ENCODE assay signal across 8 cellular contexts in genomic region chr18:76494541-76495403, GRCh38. TPM values are rescaled to one million over a fixed set of nuclear protein-coding genes. Genes with fewer than 3 reads are reported as not detected.
DNase-seq lines count a peak whose midpoint lies in the region; ATAC-seq and TF ChIP-seq lines count a peak whose summit lies in the region.

ZNF516 (minus strand) TSS chr18:76495242; CDS start chr18:76443054, 52,188 bp downstream.

- H3K27ac Mint-ChIP-seq in CD4-positive, CD25-positive, alpha-beta regulatory T cell: peak within 1 kb of the TSS in 2 of 3 donors; percentile 51 to 74
- H3K27ac Mint-ChIP-seq in stimulated activated naive CD8-positive, alpha-beta T cell treated with anti-CD3 and anti-CD28 coated beads, Interleukin-15, amount 100 ng/mL, for 72 hours: peak within 1 kb of the TSS; percentile 54 to 89

- H3K9me2 ChIP-seq in OCI-LY7 (ENCODE audit: insufficient read depth, low read length): no peaks in the 10 kb centered on the region

- peaks cover 3% of the 10 kb centered on the region for H3K36me3 Mint-ChIP-seq in CD4-positive, CD25-positive, alpha-beta regulatory T cell

- peaks cover 42% of the 10 kb centered on the region for H3K4me1 ChIP-seq in CD4-positive, CD25-positive, alpha-beta regulatory T cell (ENCODE audit: control insufficient read depth, insufficient read depth, low read length, poor library complexity, severe bottlenecking)
- H3K4me1 ChIP-seq in HEK293 (ENCODE audit: control insufficient read depth, insufficient read depth, low read length): peaks cover 9% of the 10 kb centered on the region
- H3K4me1 ChIP-seq in OCI-LY7 (ENCODE audit: insufficient read depth, low read length, poor library complexity, severe bottlenecking): peaks cover 44% of the 10 kb centered on the region

- intact Hi-C loops in OCI-LY7 (cut with micrococcal nuclease; ENCODE audit: unreplicated experiment): loop anchor here (2.0 to 10.0 kb wide), 4 partner anchors 328 to 1280 kb away; partner anchors contain the start of genes TSHZ1 and ZNF236

- DNase-seq in CD4-positive, CD25-positive, alpha-beta regulatory T cell: no peak
- DNase-seq in OCI-LY7 (ENCODE audit: low spot score) (peak; percentile 70), choroid plexus epithelial cell (ENCODE audit: low read depth) (peak; percentile 58), left lobe of liver (ENCODE audit: low spot score) (no peak), hepatic stellate cell (ENCODE audit: low spot score) (no peak)
- DNase-seq in stimulated activated naive CD8-positive, alpha-beta T cell treated with anti-CD3 and anti-CD28 coated beads, Interleukin-15, amount 100 ng/mL, for 72 hours: peak; percentile 24 to 27

- H3K27me3 ChIP-seq in CD4-positive, CD25-positive, alpha-beta regulatory T cell (ENCODE audit: control insufficient read depth, insufficient read depth, low read length): peaks cover 31% of the 10 kb centered on the region

- peaks cover 0 to 49% (median 13%) of the 10 kb centered on the region in 4 donors for H3K4me1 Mint-ChIP-seq in CD4-positive, CD25-positive, alpha-beta regulatory T cell
- peaks cover 39% of the 10 kb centered on the region for H3K4me1 Mint-ChIP-seq in stimulated activated naive CD8-positive, alpha-beta T cell treated with anti-CD3 and anti-CD28 coated beads, Interleukin-15, amount 100 ng/mL, for 72 hours

- H3K4me2 ChIP-seq in OCI-LY7 (ENCODE audit: low read length): peak within 1 kb of the TSS; percentile 88

- no TSS peak for BruUV-seq in OCI-LY7 (replicated peaks; lab: Mats Ljungman, UMichigan)

- H2AFZ ChIP-seq in OCI-LY7 (ENCODE audit: low read length): peak within 1 kb of the TSS; percentile 50; the same call in 1 of the 2 replicates

- ATAC-seq in CD4-positive, CD25-positive, alpha-beta regulatory T cell (ENCODE audit: low read depth in 2 of 2): peak in 1 of 2 donors; percentile 25
- ATAC-seq in left lobe of liver (peak; percentile 6), GM21515 (IDR thresholded peaks at IDR 0.05; ENCODE audit: unreplicated experiment) (no peak)
- ATAC-seq in stimulated activated naive CD8-positive, alpha-beta T cell treated with anti-CD3 and anti-CD28 coated beads, Interleukin-15, amount 100 ng/mL, for 72 hours: peak; percentile 41

- POLR2A ChIA-PET in HEK293 (lab: Yijun Ruan, JAX): interaction anchor here (0.5 to 1.9 kb wide), 4 partner anchors 34 to 332 kb away, joined by 3 to 5 read pairs (median 4); no protein-coding TSS in a partner anchor
- POLR2A ChIA-PET in OCI-LY7 (lab: Charles Lee): interaction anchor here (0.7 kb wide), 1 partner anchor 606 kb away, joined by 3 read pairs; no protein-coding TSS in a partner anchor

- peaks cover 0 to 4% (median 0%) of the 10 kb centered on the region in 7 donors for H3K9me3 Mint-ChIP-seq in CD4-positive, CD25-positive, alpha-beta regulatory T cell
- no peaks in the 10 kb centered on the region for H3K9me3 Mint-ChIP-seq in stimulated activated naive CD8-positive, alpha-beta T cell treated with anti-CD3 and anti-CD28 coated beads, Interleukin-15, amount 100 ng/mL, for 72 hours

- H3K27me3 Mint-ChIP-seq in CD4-positive, CD25-positive, alpha-beta regulatory T cell: peaks cover 80% of the 10 kb centered on the region
- H3K27me3 Mint-ChIP-seq in stimulated activated naive CD8-positive, alpha-beta T cell treated with anti-CD3 and anti-CD28 coated beads, Interleukin-15, amount 100 ng/mL, for 72 hours: peaks cover 26% of the 10 kb centered on the region

- H3K36me3 ChIP-seq in CD4-positive, CD25-positive, alpha-beta regulatory T cell (ENCODE audit: control insufficient read depth, insufficient read depth, low read length): no peaks in the 10 kb centered on the region
- H3K36me3 ChIP-seq in HEK293 (ENCODE audit: control insufficient read depth in 2 of 2, insufficient read depth in 1 of 2, low read length in 2 of 2) (no peaks in the 10 kb centered on the region), OCI-LY7 (ENCODE audit: insufficient read depth, low read length) (no peaks in the 10 kb centered on the region; the same call in 1 of the 2 replicates)

- no peaks in the 10 kb centered on the region for H3K9me3 ChIP-seq in CD4-positive, CD25-positive, alpha-beta regulatory T cell (ENCODE audit: control insufficient read depth in 2 of 2, low read length in 2 of 2)
- H3K9me3 ChIP-seq in HEK293 (ENCODE audit: control insufficient read depth, insufficient read depth, low read depth, low read length) (no peaks in the 10 kb centered on the region), OCI-LY7 (ENCODE audit: low read length) (no peaks in the 10 kb centered on the region)

- no peak within 1 kb of the TSS for H3K27ac ChIP-seq in CD4-positive, CD25-positive, alpha-beta regulatory T cell (ENCODE audit: insufficient read depth, low read length, poor library complexity, severe bottlenecking)
- H3K27ac ChIP-seq in HEK293 (ENCODE audit: extremely low read depth, low read depth, low read length) (peak within 1 kb of the TSS; percentile 83), OCI-LY7 (ENCODE audit: low read depth, low read length, poor library complexity, severe bottlenecking) (peak within 1 kb of the TSS; percentile 98)

- peaks cover 10% of the 10 kb centered on the region; the same call in 1 of the 2 replicates for H4K20me1 ChIP-seq in OCI-LY7 (ENCODE audit: insufficient read depth, low read length)

- H3K4me3 ChIP-seq in CD4-positive, CD25-positive, alpha-beta regulatory T cell (ENCODE audit: low read depth, low read length): peak within 1 kb of the TSS; percentile 80
- H3K4me3 ChIP-seq in HEK293 (ENCODE audit: low read depth, low read length): peak within 1 kb of the TSS; percentile 51
- peak within 1 kb of the TSS; percentile 92 for H3K4me3 ChIP-seq in OCI-LY7 (ENCODE audit: low read depth, low read length, poor library complexity, severe bottlenecking)
- H3K4me3 ChIP-seq in choroid plexus epithelial cell (ENCODE audit: low read depth, low read length): peak within 1 kb of the TSS; percentile 79

- peak within 1 kb of the TSS; percentile 83 to 90 (median 88) for H3K4me3 Mint-ChIP-seq in CD4-positive, CD25-positive, alpha-beta regulatory T cell
- H3K4me3 Mint-ChIP-seq in stimulated activated naive CD8-positive, alpha-beta T cell treated with anti-CD3 and anti-CD28 coated beads, Interleukin-15, amount 100 ng/mL, for 72 hours: peak within 1 kb of the TSS; percentile 90 to 96

- peaks cover 44% of the 10 kb centered on the region for H3K79me2 ChIP-seq in OCI-LY7 (ENCODE audit: insufficient read depth, low read depth, low read length)

- CTCF ChIA-PET in HEK293 (lab: Yijun Ruan, JAX): no interaction called here
- CTCF ChIA-PET in OCI-LY7 (lab: Charles Lee; ENCODE audit: unreplicated experiment): no interaction called here

- TF ChIP-seq CTCF in HEK293 (tag by site-specific recombination; IDR thresholded peaks at IDR 0.05): no peak
- TF ChIP-seq CTCF in OCI-LY7 (conservative IDR thresholded peaks at IDR 0.05; ENCODE audit: low read length): no peak
- no peak for TF ChIP-seq CTCF in choroid plexus epithelial cell (conservative IDR thresholded peaks at IDR 0.05; ENCODE audit: low read depth, low read length)

TF ChIP-seq in HEK293, 187 proteins besides CTCF, POLR2A, EP300 and RAD21 (continues in another document):
- TF ChIP-seq ZFP41 (tag by site-specific recombination; IDR thresholded peaks at IDR 0.05; ENCODE audit: borderline replicate concordance) (no peak), ZNF391 (tag by site-specific recombination; IDR thresholded peaks at IDR 0.05; ENCODE audit: borderline replicate concordance, low read depth) (no peak), ZBTB48 (tag by site-specific recombination; IDR thresholded peaks at IDR 0.05) (no peak), TRIM28 (IDR thresholded peaks at IDR 0.05; ENCODE audit: borderline replicate concordance, low read length) (no peak), ZNF548 (tag by site-specific recombination; IDR thresholded peaks at IDR 0.05) (no peak), ZBTB26 (tag by site-specific recombination; optimal IDR thresholded peaks at IDR 0.05) (peak; percentile 31), YY1 (tag by site-specific recombination; IDR thresholded peaks at IDR 0.05) (no peak), ZNF302 (tag by site-specific recombination; IDR thresholded peaks at IDR 0.05; ENCODE audit: low read depth) (no peak), MZF1 (tag by site-specific recombination; IDR thresholded peaks at IDR 0.05; ENCODE audit: borderline replicate concordance) (no peak), ZNF398 (tag by site-specific recombination; IDR thresholded peaks at IDR 0.05) (peak; percentile 18; the same call in 1 of the 2 replicates)

RNA-seq across cellular contexts. Expression of gene ZNF516, which starts in this region (rescaled TPM):
- total RNA-seq in CD4-positive, CD25-positive, alpha-beta regulatory T cell: 9.9 TPM
- polyA plus RNA-seq in CD4-positive, CD25-positive, alpha-beta regulatory T cell: under 1 TPM in 3 of 4 donors, not detected in 1; 0.26 to 0.74 (median 0.39) TPM
- total RNA-seq in OCI-LY7 (2014; rRNA removed; shearing (Covaris generic)): 14.3 and 16.2 TPM in 2 replicates
- 32.3 and 38.2 TPM in 2 replicates for total RNA-seq in OCI-LY7 (2022)
- 16.2 TPM for total RNA-seq in left lobe of liver

Comparison
In these comparisons a context has a peak if more than half of its experiments do, and no peak if none do; other contexts are left out.
1. DNase-seq: peak in OCI-LY7 (single experiment), choroid plexus epithelial cell (single experiment) and stimulated activated naive CD8-positive, alpha-beta T cell treated with anti-CD3 and anti-CD28 coated beads, Interleukin-15, amount 100 ng/mL, for 72 hours (2 of 2); none in CD4-positive, CD25-positive, alpha-beta regulatory T cell (0 of 3), left lobe of liver (single experiment) and hepatic stellate cell (single experiment).
2. Peak in every context shown above with its lines, with median percentiles within 50 percentile points of each other: H3K4me3 ChIP-seq.